In the genomic region with DNA sequence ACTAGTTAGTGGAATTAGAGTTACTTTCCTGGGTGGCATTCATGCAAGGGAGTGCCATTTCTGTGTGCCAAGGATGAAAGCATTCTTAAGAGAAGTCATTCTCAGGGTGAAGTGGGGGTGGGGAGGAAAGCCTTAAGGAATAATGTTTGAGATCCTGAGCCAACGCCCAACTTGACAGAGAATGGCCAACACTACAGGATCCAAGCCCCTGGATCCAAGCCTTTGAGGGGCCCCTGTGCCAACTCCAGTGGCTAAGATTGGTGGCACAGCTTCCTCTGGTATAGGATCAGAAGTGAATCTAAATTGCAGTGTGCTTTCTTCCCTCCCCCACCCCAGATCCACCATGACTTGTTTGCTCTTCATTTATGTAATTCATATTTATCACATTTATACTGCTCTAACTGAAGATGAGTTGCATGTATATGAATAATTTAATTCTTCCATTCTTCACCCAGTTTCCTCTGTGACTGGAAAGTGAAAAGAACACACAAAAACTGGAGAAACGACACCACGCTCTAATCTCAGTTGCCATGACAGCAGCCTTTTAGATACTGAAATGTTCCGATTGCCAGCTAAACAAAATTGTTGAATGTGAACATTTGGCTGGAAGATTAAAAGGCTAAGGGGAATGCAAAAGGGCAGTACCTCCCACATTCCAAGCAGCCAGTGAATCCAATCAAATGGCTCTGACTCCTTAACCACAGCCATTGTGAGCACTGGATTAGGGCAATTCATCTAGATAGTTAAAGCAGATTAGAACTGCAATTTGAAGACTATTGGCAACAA, we compare ENCODE assay signal across 8 cellular contexts. TPM values are rescaled to one million over a fixed set of nuclear protein-coding genes. Genes with fewer than 3 reads are reported as not detected.
DNase-seq lines count a peak whose midpoint lies in the region; ATAC-seq lines count a peak whose summit lies in the region.

No MANE protein-coding gene starts in this region.

- no peak overlapping the region for H2BK120ac ChIP-seq in mesenchymal stem cell (ENCODE audit: low read depth, low read length)

- H3K27ac ChIP-seq in mesenchymal stem cell (ENCODE audit: low read length, poor library complexity, severe bottlenecking), result peak overlapping the region; percentile 70

- intact Hi-C loops in activated CD4-positive, alpha-beta T cell treated with anti-CD3 and anti-CD28 coated beads for 36 hours (cut with DNase I, micrococcal nuclease), result no loop called here

- H3K36me3 ChIP-seq in mesenchymal stem cell (ENCODE audit: control insufficient read depth in 1 of 2, insufficient read depth in 2 of 2, low read depth in 1 of 2, low read length in 2 of 2), result no peaks in the 10 kb centered on the region

- no peaks in the 10 kb centered on the region for H3K27me3 ChIP-seq in mesenchymal stem cell (ENCODE audit: control insufficient read depth in 1 of 2, insufficient read depth in 1 of 2, low read length in 2 of 2)

- no peak overlapping the region for H4K8ac ChIP-seq in mesenchymal stem cell (ENCODE audit: low read length)

- no peak overlapping the region for H3K14ac ChIP-seq in mesenchymal stem cell (ENCODE audit: low read length in 2 of 2)

- DNase-seq in Caki2 (ENCODE audit: low read depth) (peak; percentile 92), NAMALWA (ENCODE audit: low spot score) (peak; percentile 65), cerebellum (ENCODE audit: low spot score) (peak; percentile 49), mesenchymal stem cell (peak; percentile 93), NCI-H1105 treated with DMSO at 0.1 percent for 48 hours (lab: John Stamatoyannopoulos, UW) (no peak)
- DNase-seq in activated CD4-positive, alpha-beta T cell treated with anti-CD3 and anti-CD28 coated beads for 36 hours, result no peak
- DNase-seq in activated effector memory CD4-positive, alpha-beta T cell treated with anti-CD3 and anti-CD28 coated beads, Interleukin-2, amount 50 U/mL, for 16 hours, result no peak

- H3K4me1 Mint-ChIP-seq in activated CD4-positive, alpha-beta T cell treated with anti-CD3 and anti-CD28 coated beads for 36 hours, result peaks cover 8% of the 10 kb centered on the region

- no peaks in the 10 kb centered on the region for H3K79me1 ChIP-seq in mesenchymal stem cell (replicated peaks; ENCODE audit: low read length, poor library complexity, severe bottlenecking)

- peak overlapping the region; percentile 3 to 13 for H3K18ac ChIP-seq in mesenchymal stem cell (ENCODE audit: low read depth in 1 of 2, low read length in 2 of 2)

- H2BK15ac ChIP-seq in mesenchymal stem cell (ENCODE audit: low read depth, poor library complexity, severe bottlenecking), result no peak overlapping the region

- no peaks in the 10 kb centered on the region for H3K36me3 Mint-ChIP-seq in activated CD4-positive, alpha-beta T cell treated with anti-CD3 and anti-CD28 coated beads for 36 hours (ENCODE audit: low read depth)

- peak overlapping the region in 1 of 2 experiments; percentile 83 for H3K4me3 ChIP-seq in mesenchymal stem cell (ENCODE audit: insufficient read depth in 1 of 2, low read depth in 1 of 2, low read length in 2 of 2)

- peak overlapping the region in 1 of 2 experiments; percentile 60 for H3K4ac ChIP-seq in mesenchymal stem cell (ENCODE audit: low read depth in 1 of 2, low read length in 2 of 2)

- peaks cover 2% of the 10 kb centered on the region for H3K4me1 ChIP-seq in mesenchymal stem cell (ENCODE audit: control insufficient read depth, insufficient read depth, low read depth, low read length)

- POLR2A ChIA-PET in activated CD4-positive, alpha-beta T cell treated with anti-CD3 and anti-CD28 coated beads for 36 hours (lab: Charles Lee), result no interaction called here

- no peaks in the 10 kb centered on the region for H3K9me3 Mint-ChIP-seq in activated CD4-positive, alpha-beta T cell treated with anti-CD3 and anti-CD28 coated beads for 36 hours (ENCODE audit: low read depth)

- H2BK5ac ChIP-seq in mesenchymal stem cell (ENCODE audit: low read depth, low read length, poor library complexity, severe bottlenecking), result peak overlapping the region; percentile 31

- peaks cover 35% of the 10 kb centered on the region for H3K27me3 Mint-ChIP-seq in activated CD4-positive, alpha-beta T cell treated with anti-CD3 and anti-CD28 coated beads for 36 hours

- in situ Hi-C loops in Caki2 (cut with HindIII; ENCODE audit: low pct_unique_long_range_greater_than_20kb, low sequenced_read_pairs), result no loop called here

- no peak overlapping the region for H2AFZ ChIP-seq in mesenchymal stem cell (ENCODE audit: low read depth, low read length)

- H3K23ac ChIP-seq in mesenchymal stem cell (ENCODE audit: low read length in 2 of 2), result no peak overlapping the region

- H3K9ac ChIP-seq in mesenchymal stem cell (ENCODE audit: low read length), result no peak overlapping the region

- peak overlapping the region; percentile 88 for H2AK5ac ChIP-seq in mesenchymal stem cell (ENCODE audit: low read length, severe bottlenecking)

- no peak for ATAC-seq in activated CD4-positive, alpha-beta T cell treated with anti-CD3 and anti-CD28 coated beads for 36 hours
- no peak for ATAC-seq in GM21390 (IDR thresholded peaks at IDR 0.05; ENCODE audit: unreplicated experiment)

- H4K91ac ChIP-seq in mesenchymal stem cell (ENCODE audit: low read length), result no peak overlapping the region

- no peak overlapping the region for H3K4me3 Mint-ChIP-seq in activated CD4-positive, alpha-beta T cell treated with anti-CD3 and anti-CD28 coated beads for 36 hours

- CTCF ChIA-PET in activated CD4-positive, alpha-beta T cell treated with anti-CD3 and anti-CD28 coated beads for 36 hours (lab: Charles Lee), result interaction anchor here (1.1 kb wide), 1 partner anchor 9 kb away, joined by 4 read pairs; no protein-coding TSS in a partner anchor

- no peak overlapping the region for H3K27ac Mint-ChIP-seq in activated CD4-positive, alpha-beta T cell treated with anti-CD3 and anti-CD28 coated beads for 36 hours

- peak overlapping the region; percentile 26 for H3K4me2 ChIP-seq in mesenchymal stem cell (ENCODE audit: low read length, poor library complexity, severe bottlenecking)

- 100% methylated on average over 1 of the region's 4 CpGs for WGBS in mesenchymal stem cell

- peak overlapping the region; percentile 37 to 92 for H2BK12ac ChIP-seq in mesenchymal stem cell (ENCODE audit: low read length in 2 of 2)

- H3K9me3 ChIP-seq in mesenchymal stem cell (ENCODE audit: control insufficient read depth, low read length), result no peaks in the 10 kb centered on the region

RNA-seq across cellular contexts. Expression of gene ZNF608, which starts 4.5 kb away (rescaled TPM):
- total RNA-seq in Caki2 (2014; rRNA removed; shearing (Covaris generic); ENCODE audit: low replicate concordance), result 23.9 and 24.7 TPM in 2 replicates
- total RNA-seq in cerebellum, result 86.3 TPM
- polyA plus RNA-seq in mesenchymal stem cell (2013, experiment 1 of 2), result 29.0 TPM
- 27.7 TPM for polyA plus RNA-seq in mesenchymal stem cell (2013, experiment 2 of 2)
- not detected for total RNA-seq in activated CD4-positive, alpha-beta T cell treated with anti-CD3 and anti-CD28 coated beads for 36 hours

Comparison
In these comparisons a context has a peak if more than half of its experiments do, and no peak if none do; other contexts are left out.
1. DNase-seq: peak in Caki2 (single experiment), NAMALWA (single experiment), cerebellum (single experiment) and mesenchymal stem cell (single experiment); none in NCI-H1105 treated with DMSO at 0.1 percent for 48 hours (single experiment), activated CD4-positive, alpha-beta T cell treated with anti-CD3 and anti-CD28 coated beads for 36 hours (single experiment) and activated effector memory CD4-positive, alpha-beta T cell treated with anti-CD3 and anti-CD28 coated beads, Interleukin-2, amount 50 U/mL, for 16 hours (single experiment).
2. RNA of gene ZNF608, which starts 4.5 kb away (total RNA-seq): 86.3 TPM in cerebellum (single experiment) and 23.9 to 24.7 TPM in Caki2; not detected in activated CD4-positive, alpha-beta T cell treated with anti-CD3 and anti-CD28 coated beads for 36 hours; every median in the first group is over 10 times any median in the second.